ENCODE assay signal across 19 cellular contexts in genomic region chr1:196425513-196425912, GRCh38.
DNase-seq lines count a peak whose midpoint lies in the region; ATAC-seq and TF ChIP-seq lines count a peak whose summit lies in the region.
"Had no signal": no experiment of that assay in that cellular context is flagged by ENCODE, and none has a peak within 500 bp of the region (broad histone marks: within the 10 kb centered on the region; RNA-seq: fewer than 3 reads in every experiment).

No MANE protein-coding gene starts in this region.

- CTCF ChIA-PET in PC-3 (lab: Charles Lee), result no interaction called here

- H2AFZ ChIP-seq in PC-3 (ENCODE audit: low read length), result no peak overlapping the region
- H2AFZ ChIP-seq: PC-9 had no signal

- no peak for TF ChIP-seq EP300 in upper lobe of left lung (IDR thresholded peaks at IDR 0.05)

- no peak overlapping the region for H3K9ac ChIP-seq in PC-3 (ENCODE audit: low read length)

- H3K9me3 ChIP-seq in cardiac muscle cell (ENCODE audit: low read depth), result no peaks in the 10 kb centered on the region
- no peaks in the 10 kb centered on the region for H3K9me3 ChIP-seq in right atrium auricular region
- no peaks in the 10 kb centered on the region for H3K9me3 ChIP-seq in PC-3 (ENCODE audit: low read length)
- no peaks in the 10 kb centered on the region for H3K9me3 ChIP-seq in prostate gland
- no peaks in the 10 kb centered on the region for H3K9me3 ChIP-seq in upper lobe of left lung

- H3K27me3 ChIP-seq in cardiac muscle cell, result no peaks in the 10 kb centered on the region
- H3K27me3 ChIP-seq in right atrium auricular region, result no peaks in the 10 kb centered on the region
- H3K27me3 ChIP-seq in PC-3 (ENCODE audit: low read length), result no peaks in the 10 kb centered on the region
- H3K27me3 ChIP-seq in prostate gland (replicated peaks; ENCODE audit: insufficient read depth), result no peaks in the 10 kb centered on the region
- no peaks in the 10 kb centered on the region for H3K27me3 ChIP-seq in upper lobe of left lung

- H4K20me1 ChIP-seq in PC-3 (ENCODE audit: low read length), result no peaks in the 10 kb centered on the region

- no peaks in the 10 kb centered on the region for H3K9me2 ChIP-seq in PC-3 (replicated peaks; ENCODE audit: low read length)

- H3K4me3 ChIP-seq in cardiac muscle cell (no peak overlapping the region), right atrium auricular region (no peak overlapping the region), PC-3 (ENCODE audit: low read length) (no peak overlapping the region), retinal pigment epithelial cell (ENCODE audit: low read length) (no peak overlapping the region), prostate gland (no peak overlapping the region), upper lobe of left lung (no peak overlapping the region)
- H3K4me3 ChIP-seq: PC-9 had no signal

- H3K4me1 ChIP-seq in cardiac muscle cell (ENCODE audit: low read depth) (no peaks in the 10 kb centered on the region), right atrium auricular region (no peaks in the 10 kb centered on the region), PC-3 (ENCODE audit: insufficient read depth, low read length) (no peaks in the 10 kb centered on the region), prostate gland (replicated peaks) (no peaks in the 10 kb centered on the region), upper lobe of left lung (no peaks in the 10 kb centered on the region)

- H3K27ac ChIP-seq in cardiac muscle cell (no peak overlapping the region), right atrium auricular region (no peak overlapping the region), PC-3 (ENCODE audit: low read length) (no peak overlapping the region), prostate gland (no peak overlapping the region), upper lobe of left lung (no peak overlapping the region)
- H3K27ac ChIP-seq: PC-9 had no signal

- intact Hi-C loops in PC-3 (cut with micrococcal nuclease), result no loop called here
- intact Hi-C loops in prostate gland (cut with DNase I), result no loop called here

- H3K36me3 ChIP-seq in cardiac muscle cell, result no peaks in the 10 kb centered on the region
- H3K36me3 ChIP-seq in right atrium auricular region, result no peaks in the 10 kb centered on the region
- no peaks in the 10 kb centered on the region for H3K36me3 ChIP-seq in PC-3 (ENCODE audit: low read depth, low read length)
- no peaks in the 10 kb centered on the region for H3K36me3 ChIP-seq in prostate gland
- no peaks in the 10 kb centered on the region for H3K36me3 ChIP-seq in upper lobe of left lung

- POLR2A ChIA-PET in PC-3 (lab: Charles Lee; ENCODE audit: unreplicated experiment), result no interaction called here

- no peak for DNase-seq in cardiac muscle cell (ENCODE audit: low read depth in 1 of 2, low spot score in 1 of 2)
- DNase-seq in right atrium auricular region (ENCODE audit: low spot score), result no peak
- DNase-seq in PC-3, result no peak
- peak; percentile 12 for DNase-seq in fibroblast of gingiva (ENCODE audit: low read depth)
- DNase-seq in retinal pigment epithelial cell (ENCODE audit: low read depth), result no peak
- DNase-seq in prostate gland (ENCODE audit: low spot score), result no peak
- no peak for DNase-seq in upper lobe of left lung
- no peak for DNase-seq in NCI-H1417 treated with DMSO at 0.1 percent for 48 hours (lab: John Stamatoyannopoulos, UW)
- DNase-seq: Calu3; CD4-positive, CD25-positive, alpha-beta regulatory T cell; DMS79 treated with DMSO at 0.1 percent for 48 hours; GF-D8; IMR-90; Kasumi-1; NCI-H2107; NCI-H345; NCI-H69; NK-92 treated with Interleukin-12 subunit alpha and Interleukin-12 subunit beta, amount 100 ng/mL, for 24 hours; PC-9 had no signal

- no TSS peak for BruUV-seq in PC-3 (replicated peaks; lab: Mats Ljungman, UMichigan)

- whole genome bisulfite sequencing in prostate gland, result 95% methylated on average over 1 of the region's 1 CpG
- WGBS in upper lobe of left lung, 2 donors, result 65 to 71% methylated on average over 1 of the region's 1 CpG

- H3K79me2 ChIP-seq in PC-3 (ENCODE audit: low read length), result no peaks in the 10 kb centered on the region

- no peak overlapping the region for H3K4me2 ChIP-seq in PC-3 (ENCODE audit: low read length)
- H3K4me2 ChIP-seq: PC-9 had no signal

- no peaks in the 10 kb centered on the region for H3F3A ChIP-seq in PC-3 (ENCODE audit: low read length, unreplicated experiment)

- TF ChIP-seq POLR2A in prostate gland (IDR thresholded peaks at IDR 0.05) (no peak), upper lobe of left lung (IDR thresholded peaks at IDR 0.05) (no peak)

- no peak for ATAC-seq in PC-3
- no peak for ATAC-seq in upper lobe of left lung (ENCODE audit: low FRiP score in 2 of 2)

- TF ChIP-seq CTCF in cardiac muscle cell (IDR thresholded peaks at IDR 0.05; ENCODE audit: low read depth, low read length) (peak; percentile 19), right atrium auricular region (IDR thresholded peaks at IDR 0.05) (no peak), PC-3 (conservative IDR thresholded peaks at IDR 0.05; ENCODE audit: low read depth, low read length) (0 out of 2 replicates have a peak, but pooled peaks have one; percentile 23), retinal pigment epithelial cell (conservative IDR thresholded peaks at IDR 0.05; ENCODE audit: low read depth, low read length) (peak; percentile 29), prostate gland (IDR thresholded peaks at IDR 0.05) (no peak), upper lobe of left lung (IDR thresholded peaks at IDR 0.05) (no peak)

Comparison
In these comparisons a context has a peak if more than half of its experiments do, and no peak if none do; other contexts are left out.
1. CTCF ChIP-seq: peak in cardiac muscle cell (single experiment), PC-3 (single experiment) and retinal pigment epithelial cell (single experiment); none in right atrium auricular region (0 of 2), prostate gland (0 of 4) and upper lobe of left lung (0 of 6).